Comparison of ENCODE assay signal across 24 cellular contexts in the genomic region with DNA sequence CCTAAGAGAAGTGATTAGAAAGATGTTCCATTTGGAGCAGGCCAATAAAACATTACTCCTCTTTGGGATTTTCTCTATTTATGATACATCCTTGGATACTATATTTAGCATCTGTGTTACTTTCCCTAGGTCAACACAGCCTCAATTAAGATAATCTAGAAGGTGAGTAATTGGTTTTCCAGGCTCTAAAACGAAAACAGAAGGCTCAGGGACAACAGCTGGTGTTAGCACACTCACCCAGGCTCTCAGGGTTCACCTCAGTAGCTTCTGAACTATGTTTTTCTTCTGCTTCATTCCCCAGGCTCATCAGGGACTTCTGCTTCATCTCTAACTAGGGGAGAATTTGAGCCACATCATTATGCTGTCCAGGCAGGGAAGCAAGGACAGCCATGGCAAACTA.
"Had no signal": no experiment of that assay in that cellular context is flagged by ENCODE, and none has a peak within 500 bp of the region (broad histone marks: within the 10 kb centered on the region; RNA-seq: fewer than 3 reads in every experiment).

No MANE protein-coding gene starts in this region.

- H3K27ac ChIP-seq: colonic mucosa, heart left ventricle, left ventricle myocardium inferior, skin epidermis, suprapubic skin, transverse colon had no signal

- FAIRE-seq: endometrium, frontal cortex, TTC549 had no signal

- H3K27me3 Mint-ChIP-seq: activated CD4-positive, alpha-beta memory T cell treated with anti-CD3 and anti-CD28 coated beads for 36 hours; central memory CD8-positive, alpha-beta T cell; progenitor cell of endocrine pancreas; stimulated activated naive CD8-positive, alpha-beta T cell treated with anti-CD3 and anti-CD28 coated beads, Interleukin-15, amount 100 ng/mL, for 72 hours had no signal

- H3K4me3 ChIP-seq: colonic mucosa, heart left ventricle, left ventricle myocardium inferior, skin epidermis, suprapubic skin, transverse colon had no signal

- H3K4me1 Mint-ChIP-seq: central memory CD8-positive, alpha-beta T cell; neural crest cell; stimulated activated naive CD8-positive, alpha-beta T cell treated with anti-CD3 and anti-CD28 coated beads, Interleukin-15, amount 100 ng/mL, for 72 hours had no signal

- H3K27ac Mint-ChIP-seq: activated CD4-positive, alpha-beta memory T cell treated with anti-CD3 and anti-CD28 coated beads for 36 hours; activated T-helper 2 cell treated with anti-CD3 and anti-CD28 coated beads, Interferon-gamma antibody, Interleukin-2, Interleukin-4, amounts not matched to agents 10 μg/mL and 5 μg/mL and 100 μg/mL, durations not matched to agents 14 hours and 24 hours and 36 hours; progenitor cell of endocrine pancreas had no signal

- H3K27me3 ChIP-seq: colonic mucosa, heart left ventricle, suprapubic skin, transverse colon had no signal

- H3K9me3 Mint-ChIP-seq: activated CD4-positive, alpha-beta memory T cell treated with anti-CD3 and anti-CD28 coated beads for 36 hours; activated T-helper 2 cell treated with anti-CD3 and anti-CD28 coated beads, Interferon-gamma antibody, Interleukin-2, Interleukin-4, amounts not matched to agents 10 μg/mL and 5 μg/mL and 100 μg/mL, durations not matched to agents 14 hours and 24 hours and 36 hours; central memory CD8-positive, alpha-beta T cell; neural crest cell; stimulated activated naive CD8-positive, alpha-beta T cell treated with anti-CD3 and anti-CD28 coated beads, Interleukin-15, amount 100 ng/mL, for 72 hours had no signal

- DNase-seq: activated CD4-positive, alpha-beta memory T cell treated with anti-CD3 and anti-CD28 coated beads for 36 hours; activated CD4-positive, alpha-beta T cell treated with anti-CD3 and anti-CD28 coated beads for 4 hours; activated naive CD4-positive, alpha-beta T cell treated with Interleukin-2 at 50 U/mL for 16 hours; activated T-cell treated with anti-CD3 and anti-CD28 coated beads, Interleukin-2, amount 50 U/mL, for 1 hour; aorta; colonic mucosa; erythroblast; heart left ventricle; left ventricle myocardium inferior; mammary epithelial cell; midbrain; stimulated activated CD4-positive, alpha-beta T cell treated with anti-CD3 and anti-CD28 coated beads, Interleukin-15, amount 100 ng/mL, for 24 hours; stimulated activated CD4-positive, alpha-beta T cell treated with anti-CD3 and anti-CD28 coated beads, Interleukin-2, amount 100 ng/mL, for 48 hours; stimulated activated naive CD8-positive, alpha-beta T cell treated with anti-CD3 and anti-CD28 coated beads, Interleukin-15, amount 100 ng/mL, for 72 hours; transverse colon had no signal

- ATAC-seq: heart left ventricle; stimulated activated naive CD8-positive, alpha-beta T cell treated with anti-CD3 and anti-CD28 coated beads, Interleukin-15, amount 100 ng/mL, for 72 hours had no signal

- H3K4me3 Mint-ChIP-seq: activated CD4-positive, alpha-beta memory T cell treated with anti-CD3 and anti-CD28 coated beads for 36 hours; central memory CD8-positive, alpha-beta T cell; neural crest cell; stimulated activated naive CD8-positive, alpha-beta T cell treated with anti-CD3 and anti-CD28 coated beads, Interleukin-15, amount 100 ng/mL, for 72 hours had no signal

- H3K9me3 ChIP-seq: colonic mucosa, heart left ventricle, left ventricle myocardium inferior, suprapubic skin, transverse colon had no signal

- H3K4me1 ChIP-seq: colonic mucosa, suprapubic skin, transverse colon had no signal
